ENCODE assay signal across 8 cellular contexts in genomic region chr7:25862993-25863726, GRCh38.
A peak's percentile ranks its signal among the peaks of the same experiment; 100 is the strongest.
DNase-seq lines count a peak whose midpoint lies in the region; ATAC-seq, FAIRE-seq and TF ChIP-seq lines count a peak whose summit lies in the region.

No MANE protein-coding gene starts in this region.

- peaks cover 5% of the 10 kb centered on the region for H4K20me1 ChIP-seq in MM.1S (ENCODE audit: insufficient read depth, low read length)

- no peaks in the 10 kb centered on the region for H3K9me2 ChIP-seq in MM.1S (replicated peaks; ENCODE audit: insufficient read depth, low read length)

- TF ChIP-seq POLR2A in GM12892 (IDR thresholded peaks at IDR 0.05; ENCODE audit: low read depth, low read length): no peak

- FAIRE-seq in GM12892 (lab: Jason Lieb, UNC): peak; percentile 33

- no peaks in the 10 kb centered on the region for H3K36me3 ChIP-seq in MM.1S (replicated peaks; ENCODE audit: insufficient read depth, low read length)

- H3K4me1 Mint-ChIP-seq in activated naive CD8-positive, alpha-beta T cell treated with anti-CD3 and anti-CD28 coated beads for 36 hours: peaks cover 21% of the 10 kb centered on the region
- peaks cover 20% of the 10 kb centered on the region for H3K4me1 Mint-ChIP-seq in nephron

- no peak overlapping the region for H3K27ac ChIP-seq in MM.1S (ENCODE audit: low read length)

- peaks cover 17% of the 10 kb centered on the region for H3K9me3 Mint-ChIP-seq in activated naive CD8-positive, alpha-beta T cell treated with anti-CD3 and anti-CD28 coated beads for 36 hours
- H3K9me3 Mint-ChIP-seq in nephron: no peaks in the 10 kb centered on the region

- H3K4me1 ChIP-seq in MM.1S (ENCODE audit: low read length): 0 out of 2 replicates have a peak, but pooled peaks cover 10% of the 10 kb centered on the region

- DNase-seq in GM12892 (ENCODE audit: insufficient read length): no peak
- no peak for DNase-seq in MM.1S
- DNase-seq in activated naive CD8-positive, alpha-beta T cell treated with anti-CD3 and anti-CD28 coated beads for 36 hours: no peak
- DNase-seq in inferior parietal cortex (ENCODE audit: extremely low spot score): no peak
- no peak for DNase-seq in NAMALWA (ENCODE audit: low spot score)

- peak overlapping the region; percentile 19; the same call in 1 of the 2 replicates for H3K4me2 ChIP-seq in MM.1S (ENCODE audit: low read depth, low read length)

- H2AFZ ChIP-seq in MM.1S (ENCODE audit: low read length): no peak overlapping the region

- H3K79me2 ChIP-seq in MM.1S (ENCODE audit: low read length): no peaks in the 10 kb centered on the region

- peaks cover 91% of the 10 kb centered on the region for H3K27me3 ChIP-seq in MM.1S (replicated peaks; ENCODE audit: insufficient read depth, low read length)

- H3K9me3 ChIP-seq in MM.1S (replicated peaks; ENCODE audit: insufficient read depth, low read length): no peaks in the 10 kb centered on the region

- peaks cover 13% of the 10 kb centered on the region for H3K36me3 Mint-ChIP-seq in activated naive CD8-positive, alpha-beta T cell treated with anti-CD3 and anti-CD28 coated beads for 36 hours
- no peaks in the 10 kb centered on the region for H3K36me3 Mint-ChIP-seq in nephron (ENCODE audit: low read depth)

- peak overlapping the region; percentile 58 for H3K27ac Mint-ChIP-seq in activated naive CD8-positive, alpha-beta T cell treated with anti-CD3 and anti-CD28 coated beads for 36 hours
- peak overlapping the region; percentile 36 to 71 (median 67) for H3K27ac Mint-ChIP-seq in nephron

- peaks cover 34% of the 10 kb centered on the region for H3K27me3 Mint-ChIP-seq in activated naive CD8-positive, alpha-beta T cell treated with anti-CD3 and anti-CD28 coated beads for 36 hours
- H3K27me3 Mint-ChIP-seq in nephron (ENCODE audit: low read depth): peaks cover 90% of the 10 kb centered on the region

- peak overlapping the region; percentile 53 for H3K4me3 Mint-ChIP-seq in activated naive CD8-positive, alpha-beta T cell treated with anti-CD3 and anti-CD28 coated beads for 36 hours
- H3K4me3 Mint-ChIP-seq in nephron: peak overlapping the region; percentile 65 to 68 (median 66)

- H3K4me3 ChIP-seq in MM.1S (ENCODE audit: low read length): no peak overlapping the region

- ATAC-seq in HG02973 (IDR thresholded peaks at IDR 0.05; ENCODE audit: unreplicated experiment) (no peak), GM21529 (IDR thresholded peaks at IDR 0.05; ENCODE audit: unreplicated experiment) (no peak)

- H3K9ac ChIP-seq in MM.1S (ENCODE audit: low read length): no peak overlapping the region

- peaks cover 14% of the 10 kb centered on the region for H3F3A ChIP-seq in MM.1S (ENCODE audit: insufficient read depth, low read length)

- TF ChIP-seq CTCF in MM.1S (IDR thresholded peaks at IDR 0.05; ENCODE audit: low read length) (no peak), nephron (IDR thresholded peaks at IDR 0.05; ENCODE audit: unreplicated experiment in 3 of 3) (no peak)
